Comparison of ENCODE assay signal across 1 cellular context in the genomic region with DNA sequence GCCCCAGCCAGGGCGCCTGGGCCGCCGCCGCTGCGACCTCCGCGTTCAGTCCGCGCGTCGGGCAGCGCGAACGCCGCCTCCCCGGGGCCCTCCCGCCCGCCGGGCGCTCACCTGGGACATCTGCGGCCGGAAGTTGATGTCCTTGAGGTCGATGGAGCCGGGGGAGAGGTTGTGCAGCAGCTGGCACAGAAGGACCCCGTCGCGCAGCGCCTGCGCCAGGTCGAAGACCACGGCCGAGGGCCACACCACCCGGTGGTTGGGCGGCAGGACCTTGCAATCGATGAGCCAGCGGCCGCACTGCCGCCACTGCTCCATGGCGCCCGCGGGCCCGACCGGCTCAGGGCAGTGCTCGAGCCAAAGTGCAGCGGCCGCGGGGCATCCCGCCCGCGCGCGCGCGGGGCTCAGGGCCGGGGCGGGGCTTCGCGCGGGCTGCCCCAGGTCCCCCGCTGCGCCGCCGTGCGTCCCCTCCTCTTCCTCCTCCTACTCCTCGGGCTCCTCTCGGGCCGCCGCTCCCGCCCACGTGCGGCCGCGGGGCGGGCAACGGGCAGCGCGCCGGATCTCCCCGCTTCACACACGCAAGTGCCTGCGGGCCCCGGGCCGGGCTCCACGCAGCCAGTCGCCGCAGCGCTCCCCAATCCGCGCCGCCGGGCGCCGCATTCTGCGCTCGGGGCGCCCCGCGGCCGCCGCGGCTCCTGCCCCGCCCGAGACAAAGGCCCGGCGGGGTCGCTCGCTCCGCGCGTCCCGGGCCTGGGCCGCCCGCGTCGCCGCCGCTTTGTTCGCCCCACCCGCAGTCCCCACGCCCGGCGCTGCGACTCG.
TF ChIP-seq lines count a peak whose summit lies in the region.

A gene with protein sequence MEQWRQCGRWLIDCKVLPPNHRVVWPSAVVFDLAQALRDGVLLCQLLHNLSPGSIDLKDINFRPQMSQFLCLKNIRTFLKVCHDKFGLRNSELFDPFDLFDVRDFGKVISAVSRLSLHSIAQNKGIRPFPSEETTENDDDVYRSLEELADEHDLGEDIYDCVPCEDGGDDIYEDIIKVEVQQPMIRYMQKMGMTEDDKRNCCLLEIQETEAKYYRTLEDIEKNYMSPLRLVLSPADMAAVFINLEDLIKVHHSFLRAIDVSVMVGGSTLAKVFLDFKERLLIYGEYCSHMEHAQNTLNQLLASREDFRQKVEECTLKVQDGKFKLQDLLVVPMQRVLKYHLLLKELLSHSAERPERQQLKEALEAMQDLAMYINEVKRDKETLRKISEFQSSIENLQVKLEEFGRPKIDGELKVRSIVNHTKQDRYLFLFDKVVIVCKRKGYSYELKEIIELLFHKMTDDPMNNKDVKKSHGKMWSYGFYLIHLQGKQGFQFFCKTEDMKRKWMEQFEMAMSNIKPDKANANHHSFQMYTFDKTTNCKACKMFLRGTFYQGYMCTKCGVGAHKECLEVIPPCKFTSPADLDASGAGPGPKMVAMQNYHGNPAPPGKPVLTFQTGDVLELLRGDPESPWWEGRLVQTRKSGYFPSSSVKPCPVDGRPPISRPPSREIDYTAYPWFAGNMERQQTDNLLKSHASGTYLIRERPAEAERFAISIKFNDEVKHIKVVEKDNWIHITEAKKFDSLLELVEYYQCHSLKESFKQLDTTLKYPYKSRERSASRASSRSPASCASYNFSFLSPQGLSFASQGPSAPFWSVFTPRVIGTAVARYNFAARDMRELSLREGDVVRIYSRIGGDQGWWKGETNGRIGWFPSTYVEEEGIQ (minus strand): TSS at position 361 of the 816 bp plus-strand sequence. CDS start 46 bp downstream, at position 315.

TF ChIP-seq in A549, 52 proteins besides CTCF, POLR2A, EP300 and RAD21 (continued from another document):
- TF ChIP-seq, protein P1, sequence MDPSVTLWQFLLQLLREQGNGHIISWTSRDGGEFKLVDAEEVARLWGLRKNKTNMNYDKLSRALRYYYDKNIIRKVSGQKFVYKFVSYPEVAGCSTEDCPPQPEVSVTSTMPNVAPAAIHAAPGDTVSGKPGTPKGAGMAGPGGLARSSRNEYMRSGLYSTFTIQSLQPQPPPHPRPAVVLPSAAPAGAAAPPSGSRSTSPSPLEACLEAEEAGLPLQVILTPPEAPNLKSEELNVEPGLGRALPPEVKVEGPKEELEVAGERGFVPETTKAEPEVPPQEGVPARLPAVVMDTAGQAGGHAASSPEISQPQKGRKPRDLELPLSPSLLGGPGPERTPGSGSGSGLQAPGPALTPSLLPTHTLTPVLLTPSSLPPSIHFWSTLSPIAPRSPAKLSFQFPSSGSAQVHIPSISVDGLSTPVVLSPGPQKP (IDR thresholded peaks at IDR 0.05; ENCODE audit: low read depth, low read length) = no peak
- TF ChIP-seq JUNB (IDR thresholded peaks at IDR 0.05) (no peak), CHD4 (IDR thresholded peaks at IDR 0.05; ENCODE audit: borderline replicate concordance) (no peak), HOXB13 (CRISPR knock-in tag; IDR thresholded peaks at IDR 0.05; ENCODE audit: low read depth) (no peak), FOXS1 (CRISPR knock-in tag; IDR thresholded peaks at IDR 0.05) (no peak), POLR2AphosphoS2 (conservative IDR thresholded peaks at IDR 0.05; ENCODE audit: low read length) (no peak), RNF2 (IDR thresholded peaks at IDR 0.05; ENCODE audit: borderline replicate concordance, low read depth) (no peak), KDM1A (IDR thresholded peaks at IDR 0.05; ENCODE audit: low read depth) (no peak), ESRRA (IDR thresholded peaks at IDR 0.05; ENCODE audit: borderline replicate concordance, low read length) (0 out of 2 replicates have a peak, but pooled peaks have one; percentile 3), TFCP2L1 (CRISPR knock-in tag; IDR thresholded peaks at IDR 0.05) (no peak), RCOR1 (IDR thresholded peaks at IDR 0.05; ENCODE audit: low read depth, low read length) (no peak)
- TF ChIP-seq, protein P2, sequence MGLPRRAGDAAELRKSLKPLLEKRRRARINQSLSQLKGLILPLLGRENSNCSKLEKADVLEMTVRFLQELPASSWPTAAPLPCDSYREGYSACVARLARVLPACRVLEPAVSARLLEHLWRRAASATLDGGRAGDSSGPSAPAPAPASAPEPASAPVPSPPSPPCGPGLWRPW (IDR thresholded peaks at IDR 0.05) = no peak
- TF ChIP-seq, protein P3, sequence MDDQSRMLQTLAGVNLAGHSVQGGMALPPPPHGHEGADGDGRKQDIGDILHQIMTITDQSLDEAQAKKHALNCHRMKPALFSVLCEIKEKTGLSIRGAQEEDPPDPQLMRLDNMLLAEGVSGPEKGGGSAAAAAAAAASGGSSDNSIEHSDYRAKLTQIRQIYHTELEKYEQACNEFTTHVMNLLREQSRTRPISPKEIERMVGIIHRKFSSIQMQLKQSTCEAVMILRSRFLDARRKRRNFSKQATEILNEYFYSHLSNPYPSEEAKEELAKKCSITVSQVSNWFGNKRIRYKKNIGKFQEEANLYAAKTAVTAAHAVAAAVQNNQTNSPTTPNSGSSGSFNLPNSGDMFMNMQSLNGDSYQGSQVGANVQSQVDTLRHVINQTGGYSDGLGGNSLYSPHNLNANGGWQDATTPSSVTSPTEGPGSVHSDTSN (IDR thresholded peaks at IDR 0.05) = peak; percentile 26; the same call in 1 of the 2 replicates
- TF ChIP-seq, protein P4, sequence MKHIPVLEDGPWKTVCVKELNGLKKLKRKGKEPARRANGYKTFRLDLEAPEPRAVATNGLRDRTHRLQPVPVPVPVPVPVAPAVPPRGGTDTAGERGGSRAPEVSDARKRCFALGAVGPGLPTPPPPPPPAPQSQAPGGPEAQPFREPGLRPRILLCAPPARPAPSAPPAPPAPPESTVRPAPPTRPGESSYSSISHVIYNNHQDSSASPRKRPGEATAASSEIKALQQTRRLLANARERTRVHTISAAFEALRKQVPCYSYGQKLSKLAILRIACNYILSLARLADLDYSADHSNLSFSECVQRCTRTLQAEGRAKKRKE (CRISPR knock-in tag; IDR thresholded peaks at IDR 0.05; ENCODE audit: low read depth) = no peak
- TF ChIP-seq, protein P5, sequence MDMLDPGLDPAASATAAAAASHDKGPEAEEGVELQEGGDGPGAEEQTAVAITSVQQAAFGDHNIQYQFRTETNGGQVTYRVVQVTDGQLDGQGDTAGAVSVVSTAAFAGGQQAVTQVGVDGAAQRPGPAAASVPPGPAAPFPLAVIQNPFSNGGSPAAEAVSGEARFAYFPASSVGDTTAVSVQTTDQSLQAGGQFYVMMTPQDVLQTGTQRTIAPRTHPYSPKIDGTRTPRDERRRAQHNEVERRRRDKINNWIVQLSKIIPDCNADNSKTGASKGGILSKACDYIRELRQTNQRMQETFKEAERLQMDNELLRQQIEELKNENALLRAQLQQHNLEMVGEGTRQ (IDR thresholded peaks at IDR 0.05) = no peak
- TF ChIP-seq, protein P6, sequence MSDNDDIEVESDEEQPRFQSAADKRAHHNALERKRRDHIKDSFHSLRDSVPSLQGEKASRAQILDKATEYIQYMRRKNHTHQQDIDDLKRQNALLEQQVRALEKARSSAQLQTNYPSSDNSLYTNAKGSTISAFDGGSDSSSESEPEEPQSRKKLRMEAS (IDR thresholded peaks at IDR 0.05) = peak; percentile 76
